In genomic region chr11:113494021-113494420, GRCh38 we compare ENCODE assay signal across 18 cellular contexts. TPM values are rescaled to one million over a fixed set of nuclear protein-coding genes. Genes with fewer than 3 reads are reported as not detected.
DNase-seq lines count a peak whose midpoint lies in the region; ATAC-seq and TF ChIP-seq lines count a peak whose summit lies in the region.
"Had no signal": no experiment of that assay in that cellular context is flagged by ENCODE, and none has a peak within 500 bp of the region (broad histone marks: within the 10 kb centered on the region; RNA-seq: fewer than 3 reads in every experiment).

No MANE protein-coding gene starts in this region.

- DNase-seq in AG04450 (ENCODE audit: low read depth, low spot score) (no peak), adipocyte (ENCODE audit: low read depth) (peak; percentile 5), fibroblast of villous mesenchyme (ENCODE audit: low read depth) (no peak), right lobe of liver (no peak)
- no peak for DNase-seq in stimulated activated CD8-positive, alpha-beta memory T cell treated with anti-CD3 and anti-CD28 coated beads, Interleukin-4, amount 100 ng/mL, for 48 hours
- DNase-seq: BE2C; CD8-positive, alpha-beta T cell; H9; Kasumi-1; NCI-H1436 treated with DMSO at 0.1 percent for 48 hours; NCI-H2081; NCI-H2227 treated with DMSO at 0.1 percent for 48 hours; NCI-H524 treated with DMSO at 0.1 percent for 48 hours; NK-92 treated with Interleukin-12 subunit alpha and Interleukin-12 subunit beta, amount 100 ng/mL, for 24 hours; Right ventricle myocardium superior had no signal

- POLR2A ChIA-PET in AG04450 (lab: Yijun Ruan, JAX), result no interaction called here

- intact Hi-C loops in right lobe of liver (cut with DNase I), result no loop called here

- H3K36me3 ChIP-seq in adipocyte (ENCODE audit: control insufficient read depth, insufficient read depth, low read length, severe bottlenecking) (no peaks in the 10 kb centered on the region), right lobe of liver (no peaks in the 10 kb centered on the region)
- H3K36me3 ChIP-seq: BE2C had no signal

- CTCF ChIA-PET in AG04450 (lab: Charles Lee), result interaction anchor here (0.5 to 1.6 kb wide), 7 partner anchors 25 to 237 kb away, joined by 3 to 6 read pairs (median 4); no protein-coding TSS in a partner anchor

- H3K9ac ChIP-seq in adipocyte (ENCODE audit: low read length), result no peak overlapping the region

- H3K27ac ChIP-seq in AG04450 (ENCODE audit: low read depth, low read length) (no peak overlapping the region), right lobe of liver (no peak overlapping the region)

- H3K27me3 ChIP-seq in AG04450 (ENCODE audit: control insufficient read depth, insufficient read depth, low read length), result no peaks in the 10 kb centered on the region
- H3K27me3 ChIP-seq in adipocyte (replicated peaks; ENCODE audit: control insufficient read depth, insufficient read depth, low read length), result peaks cover 32% of the 10 kb centered on the region
- H3K27me3 ChIP-seq in right lobe of liver, result no peaks in the 10 kb centered on the region
- H3K27me3 ChIP-seq: BE2C had no signal

- H3K9me3 ChIP-seq in AG04450 (ENCODE audit: control insufficient read depth, insufficient read depth, low read length) (no peaks in the 10 kb centered on the region), adipocyte (ENCODE audit: control insufficient read depth, low read length) (no peaks in the 10 kb centered on the region), right lobe of liver (no peaks in the 10 kb centered on the region)
- H3K9me3 ChIP-seq: BE2C had no signal

- H3K4me1 ChIP-seq in adipocyte (ENCODE audit: control insufficient read depth, insufficient read depth, low read length) (no peaks in the 10 kb centered on the region), right lobe of liver (no peaks in the 10 kb centered on the region)

- ATAC-seq in GM19324 (IDR thresholded peaks at IDR 0.05; ENCODE audit: low FRiP score, unreplicated experiment) (no peak), right lobe of liver (no peak), GM18520 (IDR thresholded peaks at IDR 0.05; ENCODE audit: unreplicated experiment) (no peak)
- ATAC-seq: CD8-positive, alpha-beta T cell had no signal

- H3K4me3 ChIP-seq in AG04450 (ENCODE audit: low read depth, low read length), result no peak overlapping the region
- no peak overlapping the region for H3K4me3 ChIP-seq in adipocyte (ENCODE audit: low read length)
- no peak overlapping the region for H3K4me3 ChIP-seq in fibroblast of villous mesenchyme (ENCODE audit: low read depth, low read length)
- H3K4me3 ChIP-seq in right lobe of liver, result no peak overlapping the region

- no peak for TF ChIP-seq POLR2A in right lobe of liver (IDR thresholded peaks at IDR 0.05)

- TF ChIP-seq CTCF in AG04450 (IDR thresholded peaks at IDR 0.05; ENCODE audit: low read depth, low read length) (peak; percentile 32), LNCAP (IDR thresholded peaks at IDR 0.05) (peak; percentile 29; the same call in 1 of the 2 replicates), fibroblast of villous mesenchyme (IDR thresholded peaks at IDR 0.05; ENCODE audit: insufficient read depth, low read depth, low read length) (peak; percentile 16), right lobe of liver (IDR thresholded peaks at IDR 0.05) (no peak)

- 45% methylated on average over 6 of the region's 6 CpGs for WGBS in right lobe of liver (ENCODE audit: insufficient coverage, low coverage, low lambda C conversion rate, missing lambda C conversion rate)

RNA-seq across cellular contexts. Expression of gene DRD2, which starts 18.8 kb away (rescaled TPM):
- polyA plus RNA-seq in AG04450 (2011; rRNA removed), result not detected in 2 replicates
- polyA minus RNA-seq in AG04450 (2011; rRNA and poly(A)+ RNA removed), result not detected in 2 replicates
- total RNA-seq in fibroblast of villous mesenchyme (not detected in 2 replicates), right lobe of liver (under 1 TPM in 1 of 6 experiments, not detected in 5; 0.13 TPM)
- total RNA-seq: CD8-positive, alpha-beta T cell; Right ventricle myocardium superior had no signal

Comparison
In these comparisons a context has a peak if more than half of its experiments do, and no peak if none do; other contexts are left out.
1. CTCF ChIP-seq: peak in AG04450 (single experiment), LNCAP (single experiment) and fibroblast of villous mesenchyme (single experiment); none in right lobe of liver (0 of 4).